ENCODE assay signal across 1 cellular context in genomic region chr9:83708515-83709158, GRCh38.
TF ChIP-seq lines count a peak whose summit lies in the region.

No MANE protein-coding gene starts in this region.

TF ChIP-seq in HEK293, 187 proteins besides CTCF, POLR2A, EP300 and RAD21 (continued from another document):
- TF ChIP-seq ZNF394 (tag by site-specific recombination; IDR thresholded peaks at IDR 0.05; ENCODE audit: borderline replicate concordance), result no peak
- no peak for TF ChIP-seq ZNF514 (tag by site-specific recombination; IDR thresholded peaks at IDR 0.05)
- TF ChIP-seq ZBTB8A (tag by site-specific recombination; IDR thresholded peaks at IDR 0.05), result peak; percentile 27; the same call in 1 of the 2 replicates
- no peak for TF ChIP-seq ZNF660 (tag by site-specific recombination; IDR thresholded peaks at IDR 0.05)
- TF ChIP-seq ZNF449 (tag by site-specific recombination; IDR thresholded peaks at IDR 0.05), result no peak
- TF ChIP-seq ZNF623 (tag by site-specific recombination; IDR thresholded peaks at IDR 0.05), result no peak
- no peak for TF ChIP-seq ZNF121 (tag by site-specific recombination; IDR thresholded peaks at IDR 0.05)
- TF ChIP-seq MZF1 (tag by site-specific recombination; IDR thresholded peaks at IDR 0.05; ENCODE audit: borderline replicate concordance), result no peak
- no peak for TF ChIP-seq ZBTB48 (tag by site-specific recombination; IDR thresholded peaks at IDR 0.05)
- TF ChIP-seq ZNF211 (tag by site-specific recombination; IDR thresholded peaks at IDR 0.05; ENCODE audit: low read depth), result no peak
- no peak for TF ChIP-seq ZNF404 (tag by site-specific recombination; IDR thresholded peaks at IDR 0.05)
- TF ChIP-seq ZNF677 (tag by site-specific recombination; IDR thresholded peaks at IDR 0.05), result no peak
- TF ChIP-seq TRIM28 (IDR thresholded peaks at IDR 0.05; ENCODE audit: borderline replicate concordance, low read length), result no peak
- TF ChIP-seq ZSCAN23 (tag by site-specific recombination; IDR thresholded peaks at IDR 0.05), result no peak
- TF ChIP-seq, protein P1, sequence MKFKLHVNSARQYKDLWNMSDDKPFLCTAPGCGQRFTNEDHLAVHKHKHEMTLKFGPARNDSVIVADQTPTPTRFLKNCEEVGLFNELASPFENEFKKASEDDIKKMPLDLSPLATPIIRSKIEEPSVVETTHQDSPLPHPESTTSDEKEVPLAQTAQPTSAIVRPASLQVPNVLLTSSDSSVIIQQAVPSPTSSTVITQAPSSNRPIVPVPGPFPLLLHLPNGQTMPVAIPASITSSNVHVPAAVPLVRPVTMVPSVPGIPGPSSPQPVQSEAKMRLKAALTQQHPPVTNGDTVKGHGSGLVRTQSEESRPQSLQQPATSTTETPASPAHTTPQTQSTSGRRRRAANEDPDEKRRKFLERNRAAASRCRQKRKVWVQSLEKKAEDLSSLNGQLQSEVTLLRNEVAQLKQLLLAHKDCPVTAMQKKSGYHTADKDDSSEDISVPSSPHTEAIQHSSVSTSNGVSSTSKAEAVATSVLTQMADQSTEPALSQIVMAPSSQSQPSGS (tag by site-specific recombination; IDR thresholded peaks at IDR 0.05; ENCODE audit: low read depth), result peak; percentile 92
- no peak for TF ChIP-seq BCL11A (tag by site-specific recombination; IDR thresholded peaks at IDR 0.05; ENCODE audit: low read depth)
- peak; percentile 2 for TF ChIP-seq ZNF341 (tag by site-specific recombination; IDR thresholded peaks at IDR 0.05; ENCODE audit: low read depth)
- TF ChIP-seq ZNF362 (tag by site-specific recombination; IDR thresholded peaks at IDR 0.05), result no peak
- no peak for TF ChIP-seq ZNF629 (tag by site-specific recombination; IDR thresholded peaks at IDR 0.05)
- no peak for TF ChIP-seq ZNF621 (tag by site-specific recombination; IDR thresholded peaks at IDR 0.05)
